In genomic region chr1:32651461-32652073, GRCh38 we compare ENCODE assay signal across 8 cellular contexts. TPM values are rescaled to one million over a fixed set of nuclear protein-coding genes. Genes with fewer than 3 reads are reported as not detected.
A peak's percentile ranks its signal among the peaks of the same experiment; 100 is the strongest.
DNase-seq lines count a peak whose midpoint lies in the region; ATAC-seq and TF ChIP-seq lines count a peak whose summit lies in the region.

No MANE protein-coding gene starts in this region.

- DNase-seq in H4 (ENCODE audit: low spot score) (peak; percentile 8), T-cell (no peak), foreskin fibroblast (no peak), progenitor cell of endocrine pancreas (ENCODE audit: low spot score, unreplicated experiment) (no peak), AG20443 (ENCODE audit: low spot score) (no peak), cerebellum (ENCODE audit: low spot score) (no peak)
- no peak for DNase-seq in effector CD4-positive, alpha-beta T cell

- H3K4me3 Mint-ChIP-seq in T-cell (peak overlapping the region; percentile 90 to 92 (median 91)), progenitor cell of endocrine pancreas (ENCODE audit: low read depth) (peak overlapping the region; percentile 90)

- POLR2A ChIA-PET in T-cell (lab: Charles Lee), result interaction anchor here (0.6 to 1.3 kb wide), 3 partner anchors 20 to 590 kb away, joined by 3 to 5 read pairs (median 3); no protein-coding TSS in a partner anchor

- peak in 3 of 4 experiments; percentile 0 to 3 (median 2) for ATAC-seq in T-cell (replicated peaks in 1 of 4)

- H3K36me3 Mint-ChIP-seq in T-cell, result peaks cover 26% of the 10 kb centered on the region
- H3K36me3 Mint-ChIP-seq in progenitor cell of endocrine pancreas (ENCODE audit: insufficient read depth), result peaks cover 18% of the 10 kb centered on the region

- no peaks in the 10 kb centered on the region for H3K27me3 Mint-ChIP-seq in T-cell
- no peaks in the 10 kb centered on the region for H3K27me3 Mint-ChIP-seq in progenitor cell of endocrine pancreas

- H3K27ac Mint-ChIP-seq in T-cell (peak overlapping the region; percentile 99), progenitor cell of endocrine pancreas (peak overlapping the region; percentile 99)

- peak overlapping the region; percentile 86 for H3K4me3 ChIP-seq in GM08714 (ENCODE audit: low read length)
- peak overlapping the region; percentile 62 to 81 for H3K4me3 ChIP-seq in foreskin fibroblast (ENCODE audit: low read depth in 1 of 2, low read length in 2 of 2)

- CTCF ChIA-PET in T-cell (lab: Charles Lee), result interaction anchor here (0.5 to 1.2 kb wide), 3 partner anchors 61 to 476 kb away, joined by 8 to 9 read pairs (median 9); no protein-coding TSS in a partner anchor

- no peak for TF ChIP-seq CTCF in foreskin fibroblast (IDR thresholded peaks at IDR 0.05; ENCODE audit: low read depth, low read length)
- TF ChIP-seq CTCF in progenitor cell of endocrine pancreas (IDR thresholded peaks at IDR 0.05; ENCODE audit: unreplicated experiment), result no peak

- H3K4me1 Mint-ChIP-seq in T-cell (peaks cover 60 to 72% (median 60%) of the 10 kb centered on the region in 3 donors), progenitor cell of endocrine pancreas (ENCODE audit: low read depth) (peaks cover 34% of the 10 kb centered on the region)

- H3K9me3 Mint-ChIP-seq in T-cell (no peaks in the 10 kb centered on the region), progenitor cell of endocrine pancreas (ENCODE audit: low read depth) (no peaks in the 10 kb centered on the region)

RNA-seq across cellular contexts. Expression of gene RBBP4, which starts 0.6 kb away (rescaled TPM):
- total RNA-seq in H4 (2014; rRNA removed; shearing (Covaris generic)), result 137 and 157 TPM in 2 replicates
- total RNA-seq in T-cell (100 to 1,000 TPM; 150 to 162 (median 158) TPM), progenitor cell of endocrine pancreas (426 and 432 TPM in 2 replicates), cerebellum (145 TPM)

RNA-seq across cellular contexts. Expression of gene ZBTB8OS, which starts 1.2 kb away (rescaled TPM):
- total RNA-seq in H4 (2014; rRNA removed; shearing (Covaris generic)), result 101 and 102 TPM in 2 replicates
- total RNA-seq in T-cell (10 to 100 TPM; 34.6 to 53.3 (median 42.7) TPM), progenitor cell of endocrine pancreas (49.4 and 50.1 TPM in 2 replicates), cerebellum (34.2 TPM)

RNA-seq across cellular contexts. Expression of gene SYNC, which starts 51.0 kb away (rescaled TPM):
- total RNA-seq in H4 (2014; rRNA removed; shearing (Covaris generic)), result 20.2 and 20.7 TPM in 2 replicates
- total RNA-seq in T-cell (under 1 TPM in 1 of 5 donors, not detected in 4; 0.07 TPM), progenitor cell of endocrine pancreas (0.40 TPM in 1 of 2 replicates, not detected in the other), cerebellum (2.4 TPM)
